Comparison of ENCODE assay signal across 25 cellular contexts in the genomic region with DNA sequence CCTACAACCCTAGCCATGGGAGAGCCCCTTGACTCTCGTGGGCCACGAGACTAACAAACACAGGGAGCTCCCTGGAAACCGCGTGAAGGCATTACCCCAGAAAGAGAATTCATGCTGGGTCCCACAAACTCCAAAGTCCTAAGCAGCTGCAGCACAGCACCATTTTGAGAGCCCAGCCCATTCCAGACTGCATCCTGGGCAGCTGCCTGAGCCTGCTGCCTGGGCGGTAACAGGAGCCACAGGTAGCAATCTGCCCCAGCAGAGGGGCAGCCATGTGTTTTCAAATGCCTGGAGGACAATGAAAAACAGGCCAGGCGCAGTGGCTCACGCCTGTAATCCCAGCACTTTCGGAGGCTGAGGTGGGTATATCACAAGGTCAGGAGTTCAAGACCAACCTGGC.
"Had no signal": no experiment of that assay in that cellular context is flagged by ENCODE, and none has a peak within 500 bp of the region (broad histone marks: within the 10 kb centered on the region; RNA-seq: fewer than 3 reads in every experiment).

No MANE protein-coding gene starts in this region.

- ATAC-seq: mucosa of descending colon; naive thymus-derived CD4-positive, alpha-beta T cell; pancreas; stimulated activated naive B cell treated with anti-CD40 and anti-IgM and Interleukin-4, amounts not matched to agents 10 μg/mL and 1 μg/mL and 100 μg/mL, for 72 hours; stimulated activated naive CD8-positive, alpha-beta T cell treated with anti-CD3 and anti-CD28 coated beads, Interleukin-15, Interleukin-2, amounts not matched to agents 100 U/mL and 50 U/mL, for 24 hours had no signal

- H3K36me3 Mint-ChIP-seq: natural killer cell treated with Interleukin-12 subunit alpha and Interleukin-12 subunit beta and Interleukin-15 and Interleukin-18, amount 100 ng/mL, for 72 hours; stimulated activated naive B cell treated with anti-CD40 and anti-IgM and Interleukin-4, amounts not matched to agents 10 μg/mL and 1 μg/mL and 100 μg/mL, for 72 hours had no signal

- H3K27ac Mint-ChIP-seq: naive thymus-derived CD4-positive, alpha-beta T cell; natural killer cell treated with Interleukin-12 subunit alpha and Interleukin-12 subunit beta and Interleukin-15 and Interleukin-18, amount 100 ng/mL, for 72 hours; stimulated activated naive B cell treated with anti-CD40 and anti-IgM and Interleukin-4, amounts not matched to agents 10 μg/mL and 1 μg/mL and 100 μg/mL, for 72 hours had no signal

- H3K4me3 Mint-ChIP-seq: naive thymus-derived CD4-positive, alpha-beta T cell; natural killer cell treated with Interleukin-12 subunit alpha and Interleukin-12 subunit beta and Interleukin-15 and Interleukin-18, amount 100 ng/mL, for 72 hours; stimulated activated naive B cell treated with anti-CD40 and anti-IgM and Interleukin-4, amounts not matched to agents 10 μg/mL and 1 μg/mL and 100 μg/mL, for 72 hours had no signal

- H3K9me3 Mint-ChIP-seq: natural killer cell treated with Interleukin-12 subunit alpha and Interleukin-12 subunit beta and Interleukin-15 and Interleukin-18, amount 100 ng/mL, for 72 hours had no signal

- H3K4me3 ChIP-seq: left ventricle myocardium inferior, lung, mucosa of descending colon, pancreas, prostate gland, skin epidermis, stomach, testis, thyroid gland, transverse colon, upper lobe of left lung had no signal

- H3K4me1 Mint-ChIP-seq: stimulated activated naive B cell treated with anti-CD40 and anti-IgM and Interleukin-4, amounts not matched to agents 10 μg/mL and 1 μg/mL and 100 μg/mL, for 72 hours had no signal

- H3K36me3 ChIP-seq: left ventricle myocardium inferior, pancreas, prostate gland, stomach, thyroid gland, transverse colon, upper lobe of left lung had no signal

- H3K4me1 ChIP-seq: left ventricle myocardium inferior, pancreas, prostate gland, stomach, testis, thyroid gland, transverse colon, upper lobe of left lung had no signal

- H3K27ac ChIP-seq: left ventricle myocardium inferior, pancreas, prostate gland, skin epidermis, stomach, testis, thyroid gland, transverse colon, upper lobe of left lung had no signal

- DNase-seq: hypothalamus; islet precursor cell; left ventricle myocardium inferior; midbrain; mucosa of descending colon; naive thymus-derived CD4-positive, alpha-beta T cell; posterior cingulate gyrus; retina; right cardiac atrium; stimulated activated CD4-positive, alpha-beta T cell treated with anti-CD3 and anti-CD28 coated beads, Interleukin-12 subunit alpha, Interleukin-12 subunit beta, amount 100 ng/mL, for 4 hours; stimulated activated CD4-positive, alpha-beta T cell treated with anti-CD3 and anti-CD28 coated beads, Interleukin-15, amount 100 ng/mL, for 24 hours; stimulated activated CD4-positive, alpha-beta T cell treated with anti-CD3 and anti-CD28 coated beads, Interleukin-2, amount 100 ng/mL, for 24 hours; stimulated activated CD4-positive, alpha-beta T cell treated with anti-CD3 and anti-CD28 coated beads, Interleukin-4, amount 100 ng/mL, for 1 hour; stimulated activated naive B cell treated with anti-CD40 and anti-IgM and Interleukin-4, amounts not matched to agents 10 μg/mL and 1 μg/mL and 100 μg/mL, for 72 hours; stimulated activated naive CD8-positive, alpha-beta T cell treated with anti-CD3 and anti-CD28 coated beads, Interleukin-15, Interleukin-2, amounts not matched to agents 100 U/mL and 50 U/mL, for 24 hours; stomach; testis; thyroid gland; transverse colon had no signal

- H3K27me3 Mint-ChIP-seq: naive thymus-derived CD4-positive, alpha-beta T cell; natural killer cell treated with Interleukin-12 subunit alpha and Interleukin-12 subunit beta and Interleukin-15 and Interleukin-18, amount 100 ng/mL, for 72 hours; stimulated activated naive B cell treated with anti-CD40 and anti-IgM and Interleukin-4, amounts not matched to agents 10 μg/mL and 1 μg/mL and 100 μg/mL, for 72 hours had no signal

- H3K9me3 ChIP-seq: left ventricle myocardium inferior, mucosa of descending colon, pancreas, prostate gland, stomach, testis, thyroid gland, transverse colon, upper lobe of left lung had no signal

- H3K27me3 ChIP-seq: pancreas, stomach, testis, thyroid gland, transverse colon, upper lobe of left lung had no signal
